14 cellular contexts compared by ENCODE assay signal in genomic region chr4:26331380-26331945, GRCh38. TPM values are rescaled to one million over a fixed set of nuclear protein-coding genes. Genes with fewer than 3 reads are reported as not detected.
DNase-seq lines count a peak whose midpoint lies in the region; ATAC-seq and TF ChIP-seq lines count a peak whose summit lies in the region.
"Had no signal": no experiment of that assay in that cellular context is flagged by ENCODE, and none has a peak within 500 bp of the region (broad histone marks: within the 10 kb centered on the region; RNA-seq: fewer than 3 reads in every experiment).

No MANE protein-coding gene starts in this region.

- H3K27me3 Mint-ChIP-seq in brain (no peaks in the 10 kb centered on the region), nephron progenitor cell (ENCODE audit: low read depth, poor library complexity) (no peaks in the 10 kb centered on the region)

- ATAC-seq in omental fat pad (ENCODE audit: low FRiP score): no peak
- ATAC-seq: gastroesophageal sphincter had no signal

- H3K9me3 ChIP-seq in HUES64 (ENCODE audit: insufficient read depth, low read depth, low read length): no peaks in the 10 kb centered on the region
- H3K9me3 ChIP-seq: gastroesophageal sphincter had no signal

- H3K4me1 Mint-ChIP-seq in brain: peaks cover 74% of the 10 kb centered on the region
- H3K4me1 Mint-ChIP-seq in nephron progenitor cell: peaks cover 24% of the 10 kb centered on the region

- peak overlapping the region in 4 of 5 experiments; percentile 46 to 76 (median 66) for H3K4me3 Mint-ChIP-seq in brain
- H3K4me3 Mint-ChIP-seq in nephron progenitor cell: peak overlapping the region; percentile 50

- peak overlapping the region; percentile 46; the same call in 1 of the 2 replicates for H3K9ac ChIP-seq in HUES64 (ENCODE audit: low read depth, low read length)

- DNase-seq in DMS53 (lab: John Stamatoyannopoulos, UW): peak; percentile 86
- no peak for DNase-seq in nephron progenitor cell
- no peak for DNase-seq in omental fat pad (ENCODE audit: low spot score)
- no peak for DNase-seq in 8988T
- DNase-seq in DMS114 treated with DMSO at 0.1 percent for 48 hours (lab: John Stamatoyannopoulos, UW; ENCODE audit: unreplicated experiment): no peak
- DNase-seq in EL: no peak
- DNase-seq: activated naive CD4-positive, alpha-beta T cell; NCI-H748 treated with DMSO at 0.1 percent for 48 hours; SHP77 treated with DMSO at 0.1 percent for 48 hours; stimulated activated CD4-positive, alpha-beta T cell treated with anti-CD3 and anti-CD28 coated beads, Interleukin-2, amount 100 ng/mL, for 48 hours had no signal

- H3K27ac ChIP-seq in HUES64 (ENCODE audit: low read depth, low read length): no peak overlapping the region
- H3K27ac ChIP-seq: C4-2B, gastroesophageal sphincter had no signal

- H3K9me3 Mint-ChIP-seq in brain: peaks cover 0 to 15% (median 0%) of the 10 kb centered on the region in 5 experiments
- H3K9me3 Mint-ChIP-seq in nephron progenitor cell: peaks cover 6% of the 10 kb centered on the region

- H3K4me1 ChIP-seq in HUES64 (ENCODE audit: insufficient read depth, low read length): peaks cover 40% of the 10 kb centered on the region

- H3K27me3 ChIP-seq in HUES64 (ENCODE audit: insufficient read depth, low read length): no peaks in the 10 kb centered on the region
- H3K27me3 ChIP-seq: gastroesophageal sphincter had no signal

- no peak overlapping the region for H3K4me3 ChIP-seq in HUES64 (ENCODE audit: low read length)
- H3K4me3 ChIP-seq: gastroesophageal sphincter had no signal

- peak overlapping the region; percentile 21 to 89 (median 31) for H3K27ac Mint-ChIP-seq in brain
- peak overlapping the region; percentile 74 for H3K27ac Mint-ChIP-seq in nephron progenitor cell

- H3K36me3 ChIP-seq in HUES64 (ENCODE audit: insufficient read depth, low read length): 0 out of 2 replicates have a peak, but pooled peaks cover 6% of the 10 kb centered on the region
- H3K36me3 ChIP-seq: gastroesophageal sphincter had no signal

- TF ChIP-seq CTCF in brain (conservative IDR thresholded peaks at IDR 0.05) (no peak), nephron progenitor cell (IDR thresholded peaks at IDR 0.05) (no peak), omental fat pad (IDR thresholded peaks at IDR 0.05) (no peak)

- WGBS in HUES64: 68% methylated on average over 7 of the region's 7 CpGs

- H3K36me3 Mint-ChIP-seq in brain (peaks cover 48% of the 10 kb centered on the region), nephron progenitor cell (ENCODE audit: low read depth) (peaks cover 20% of the 10 kb centered on the region)

RNA-seq across cellular contexts. Expression of gene RBPJ, which starts 10.6 kb away (rescaled TPM):
- polyA plus RNA-seq in HUES64 (2013, experiment 1 of 2): 69.6 TPM
- 70.3 TPM for polyA plus RNA-seq in HUES64 (2013, experiment 2 of 2)
- 79.8 TPM for polyA plus RNA-seq in brain (ENCODE audit: insufficient read depth, low read depth, low replicate concordance)
- total RNA-seq in omental fat pad: 100 to 1,000 TPM in 3 of 4 donors, 10 to 100 TPM in 1; 94.1 to 129 (median 113) TPM
